Comparison of ENCODE assay signal across 9 cellular contexts in genomic region chr5:43193952-43194321, GRCh38. TPM values are rescaled to one million over a fixed set of nuclear protein-coding genes. Genes with fewer than 3 reads are reported as not detected.
DNase-seq lines count a peak whose midpoint lies in the region; ATAC-seq lines count a peak whose summit lies in the region.
"Had no signal": no experiment of that assay in that cellular context is flagged by ENCODE, and none has a peak within 500 bp of the region (broad histone marks: within the 10 kb centered on the region; RNA-seq: fewer than 3 reads in every experiment).

No MANE protein-coding gene starts in this region.

- no peaks in the 10 kb centered on the region for H3K9me3 Mint-ChIP-seq in T-helper 2 cell treated with Interferon-gamma antibody and Interleukin-4, amounts not matched to agents 5 μg/mL and 100 μg/mL, for 36 hours
- no peaks in the 10 kb centered on the region for H3K9me3 Mint-ChIP-seq in stimulated activated memory B cell treated with anti-CD40 and anti-IgM and Interleukin-4, amounts not matched to agents 10 μg/mL and 1 μg/mL and 100 μg/mL, for 72 hours

- peak overlapping the region; percentile 88 for H3K4me3 Mint-ChIP-seq in T-helper 2 cell treated with Interferon-gamma antibody and Interleukin-4, amounts not matched to agents 5 μg/mL and 100 μg/mL, for 36 hours
- no peak overlapping the region for H3K4me3 Mint-ChIP-seq in T-helper 17 cell
- peak overlapping the region; percentile 80 for H3K4me3 Mint-ChIP-seq in stimulated activated memory B cell treated with anti-CD40 and anti-IgM and Interleukin-4, amounts not matched to agents 10 μg/mL and 1 μg/mL and 100 μg/mL, for 72 hours

- no peaks in the 10 kb centered on the region for H3K36me3 Mint-ChIP-seq in T-helper 2 cell treated with Interferon-gamma antibody and Interleukin-4, amounts not matched to agents 5 μg/mL and 100 μg/mL, for 36 hours (ENCODE audit: low read depth)
- H3K36me3 Mint-ChIP-seq in T-helper 17 cell (ENCODE audit: low read depth) = no peaks in the 10 kb centered on the region
- no peaks in the 10 kb centered on the region for H3K36me3 Mint-ChIP-seq in stimulated activated memory B cell treated with anti-CD40 and anti-IgM and Interleukin-4, amounts not matched to agents 10 μg/mL and 1 μg/mL and 100 μg/mL, for 72 hours

- H3K9me3 ChIP-seq in T-helper 17 cell (ENCODE audit: control insufficient read depth, low read length, poor library complexity, severe bottlenecking) = no peaks in the 10 kb centered on the region

- no peak for ATAC-seq in T-helper 17 cell
- no peak for ATAC-seq in stimulated activated memory B cell treated with anti-CD40 and anti-IgM and Interleukin-4, amounts not matched to agents 10 μg/mL and 1 μg/mL and 100 μg/mL, for 72 hours
- ATAC-seq in HG02623 (IDR thresholded peaks at IDR 0.05; ENCODE audit: unreplicated experiment) = no peak

- H3K4me1 Mint-ChIP-seq in T-helper 2 cell treated with Interferon-gamma antibody and Interleukin-4, amounts not matched to agents 5 μg/mL and 100 μg/mL, for 36 hours (ENCODE audit: low read depth) = peaks cover 32% of the 10 kb centered on the region
- peaks cover 14% of the 10 kb centered on the region for H3K4me1 Mint-ChIP-seq in T-helper 17 cell
- H3K4me1 Mint-ChIP-seq in stimulated activated memory B cell treated with anti-CD40 and anti-IgM and Interleukin-4, amounts not matched to agents 10 μg/mL and 1 μg/mL and 100 μg/mL, for 72 hours = peaks cover 26% of the 10 kb centered on the region

- DNase-seq in T-helper 2 cell treated with Interferon-gamma antibody and Interleukin-4, amounts not matched to agents 5 μg/mL and 100 μg/mL, for 36 hours (ENCODE audit: low spot score) = no peak
- DNase-seq in T-helper 2 cell (no peak), T-helper 17 cell (no peak), foreskin melanocyte (peak; percentile 84), SIG-M5 (lab: John Stamatoyannopoulos, UW) (no peak), NCI-H2171 treated with DMSO at 0.1 percent for 48 hours (lab: John Stamatoyannopoulos, UW) (no peak)
- DNase-seq: NCI-H526 treated with DMSO at 0.1 percent for 48 hours had no signal

- H3K27me3 Mint-ChIP-seq in T-helper 2 cell treated with Interferon-gamma antibody and Interleukin-4, amounts not matched to agents 5 μg/mL and 100 μg/mL, for 36 hours (ENCODE audit: low read depth) = peaks cover 18% of the 10 kb centered on the region
- peaks cover 10% of the 10 kb centered on the region for H3K27me3 Mint-ChIP-seq in T-helper 17 cell
- peaks cover 9% of the 10 kb centered on the region for H3K27me3 Mint-ChIP-seq in stimulated activated memory B cell treated with anti-CD40 and anti-IgM and Interleukin-4, amounts not matched to agents 10 μg/mL and 1 μg/mL and 100 μg/mL, for 72 hours

- H3K27ac Mint-ChIP-seq in T-helper 2 cell treated with Interferon-gamma antibody and Interleukin-4, amounts not matched to agents 5 μg/mL and 100 μg/mL, for 36 hours = peak overlapping the region; percentile 81
- H3K27ac Mint-ChIP-seq in T-helper 17 cell = peak overlapping the region; percentile 90
- no peak overlapping the region for H3K27ac Mint-ChIP-seq in stimulated activated memory B cell treated with anti-CD40 and anti-IgM and Interleukin-4, amounts not matched to agents 10 μg/mL and 1 μg/mL and 100 μg/mL, for 72 hours

RNA-seq across cellular contexts. Expression of gene NIM1K, which starts 1.9 kb away (rescaled TPM):
- total RNA-seq in T-helper 17 cell = 1 to 10 TPM in 1 of 2 donors, under 1 TPM in 1; 0.76 to 1.1 TPM
